Comparison of ENCODE assay signal across 18 cellular contexts in genomic region chr12:34389378-34390170, GRCh38.
"Had no signal": no experiment of that assay in that cellular context is flagged by ENCODE, and none has a peak within 500 bp of the region (broad histone marks: within the 10 kb centered on the region; RNA-seq: fewer than 3 reads in every experiment).

No MANE protein-coding gene starts in this region.

- H3K4me1 ChIP-seq: neural progenitor cell, prostate gland, tibial artery had no signal

- FAIRE-seq: endothelial cell of umbilical vein had no signal

- H3K4me3 ChIP-seq: neural progenitor cell, prostate gland, tibial artery had no signal

- H3K27ac ChIP-seq: neural progenitor cell, prostate gland, tibial artery had no signal

- ATAC-seq: activated naive CD8-positive, alpha-beta T cell treated with anti-CD3 and anti-CD28 coated beads, Interleukin-2, amount 50 U/mL, for 24 hours; activated T-cell treated with anti-CD3 and anti-CD28 coated beads, Interleukin-2, amount 50 U/mL, for 72 hours; effector memory CD8-positive, alpha-beta T cell; esophagus mucosa; WTC11 had no signal

- H3K36me3 ChIP-seq: neural progenitor cell, prostate gland, tibial artery had no signal

- H3K27me3 ChIP-seq: neural progenitor cell had no signal

- H3K9me3 ChIP-seq: prostate gland had no signal

- DNase-seq: activated CD8-positive, alpha-beta memory T cell treated with anti-CD3 and anti-CD28 coated beads, Interleukin-2, amount 50 U/mL, for 48 hours; activated gamma-delta T cell; activated naive CD8-positive, alpha-beta T cell treated with anti-CD3 and anti-CD28 coated beads, Interleukin-2, amount 50 U/mL, for 24 hours; activated T-cell treated with anti-CD3 and anti-CD28 coated beads, Interleukin-2, amount 50 U/mL, for 72 hours; anterior cingulate cortex; caudate nucleus; effector memory CD8-positive, alpha-beta T cell; mesenchymal stem cell; naive B cell; stimulated activated CD4-positive, alpha-beta T cell treated with anti-CD3 and anti-CD28 coated beads, Interleukin-1b, Interleukin-23, amount 100 ng/mL, for 48 hours; substantia nigra; T1000 had no signal
